ENCODE assay signal across 13 cellular contexts in the genomic region with DNA sequence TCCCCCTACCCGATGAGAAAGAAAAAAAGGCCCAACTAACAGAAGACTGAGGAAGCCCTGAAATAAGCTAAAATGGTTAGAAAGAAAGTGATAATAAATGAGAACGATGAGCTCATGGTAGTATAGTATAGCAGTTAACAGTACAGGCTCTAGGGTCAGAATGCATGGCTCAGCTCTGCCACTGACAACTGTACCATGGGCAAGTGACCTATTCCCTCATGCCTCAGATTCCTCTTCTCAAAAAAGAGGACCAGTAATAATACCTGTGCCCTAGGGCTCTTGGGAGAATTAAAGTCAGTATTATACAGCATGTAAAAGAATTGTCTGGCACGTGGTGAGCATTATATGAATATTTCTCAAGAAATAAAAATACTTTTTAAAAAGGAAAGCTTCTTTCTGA. TPM values are rescaled to one million over a fixed set of nuclear protein-coding genes. Genes with fewer than 3 reads are reported as not detected.
A peak's percentile ranks its signal among the peaks of the same experiment; 100 is the strongest.
DNase-seq lines count a peak whose midpoint lies in the region; ATAC-seq and TF ChIP-seq lines count a peak whose summit lies in the region.
"Had no signal": no experiment of that assay in that cellular context is flagged by ENCODE, and none has a peak within 500 bp of the region (broad histone marks: within the 10 kb centered on the region; RNA-seq: fewer than 3 reads in every experiment).

No MANE protein-coding gene starts in this region.

- no peak for DNase-seq in T-cell
- DNase-seq in WTC11 (ENCODE audit: low spot score), result no peak
- no peak for DNase-seq in hepatocyte (ENCODE audit: low spot score)
- no peak for DNase-seq in SK-N-SH
- DNase-seq in NCI-H146 (lab: John Stamatoyannopoulos, UW), result no peak
- DNase-seq: BE2C; CD4-positive, alpha-beta memory T cell; DMS79 had no signal

- ATAC-seq in T-cell (replicated peaks in 1 of 4), result no peak
- ATAC-seq in WTC11, result no peak
- no peak for ATAC-seq in HG03196 (IDR thresholded peaks at IDR 0.05; ENCODE audit: unreplicated experiment)
- ATAC-seq: A549, GM12878, HepG2 had no signal

- TF ChIP-seq CTCF in WTC11 (IDR thresholded peaks at IDR 0.05) (no peak), hepatocyte (IDR thresholded peaks at IDR 0.05; ENCODE audit: poor library complexity) (no peak), SK-N-SH (IDR thresholded peaks at IDR 0.05) (no peak)

- H3K9me3 ChIP-seq in hepatocyte (ENCODE audit: low read depth) (peaks cover 15% of the 10 kb centered on the region), SK-N-SH (0 out of 2 replicates have a peak, but pooled peaks cover 7% of the 10 kb centered on the region)
- H3K9me3 ChIP-seq: BE2C had no signal

- H3K4me1 Mint-ChIP-seq in T-cell (peaks cover 37 to 51% (median 44%) of the 10 kb centered on the region in 3 donors), WTC11 (peaks cover 38% of the 10 kb centered on the region)

- no peaks in the 10 kb centered on the region for H3F3A ChIP-seq in SK-N-SH (replicated peaks; ENCODE audit: insufficient read depth)

- H3K27ac ChIP-seq in hepatocyte (peak overlapping the region; percentile 17), SK-N-SH (ENCODE audit: low read depth in 2 of 2, low read length in 1 of 2) (no peak overlapping the region)
- H3K27ac ChIP-seq: A549, C4-2B had no signal

- H3K27me3 ChIP-seq in hepatocyte (no peaks in the 10 kb centered on the region), SK-N-SH (ENCODE audit: insufficient read depth) (no peaks in the 10 kb centered on the region)
- H3K27me3 ChIP-seq: BE2C had no signal

- H3K4me1 ChIP-seq in hepatocyte (ENCODE audit: insufficient read depth), result no peaks in the 10 kb centered on the region
- H3K4me1 ChIP-seq in SK-N-SH (ENCODE audit: control insufficient read depth in 1 of 2, insufficient read depth in 2 of 2, low read depth in 1 of 2, low read length in 1 of 2), result peaks cover 0 to 8% of the 10 kb centered on the region in 2 experiments; a peak in 2 of 4 replicates
- H3K4me1 ChIP-seq: A549 had no signal

- H3K27ac Mint-ChIP-seq in T-cell (peak overlapping the region; percentile 52 to 68), WTC11 (peak overlapping the region; percentile 39; the same call in 1 of the 2 replicates)

- no peaks in the 10 kb centered on the region for H3K9me2 ChIP-seq in hepatocyte (replicated peaks; ENCODE audit: insufficient read depth)
- H3K9me2 ChIP-seq in SK-N-SH, result no peaks in the 10 kb centered on the region

- no peak for TF ChIP-seq EP300 in SK-N-SH (IDR thresholded peaks at IDR 0.05; ENCODE audit: borderline replicate concordance in 1 of 2, low read depth in 1 of 2, low read length in 1 of 2)

- CTCF ChIA-PET in T-cell (lab: Charles Lee), result interaction anchor here (0.6 to 1.4 kb wide), 3 partner anchors 17 to 433 kb away, joined by 3 to 10 read pairs (median 3); no protein-coding TSS in a partner anchor
- CTCF ChIA-PET in WTC11 (lab: Charles Lee), result interaction anchor here (0.6 to 4.4 kb wide), 6 partner anchors 8 to 378 kb away, joined by 3 to 21 read pairs (median 9); no protein-coding TSS in a partner anchor
- CTCF ChIA-PET in SK-N-SH (lab: Yijun Ruan, JAX), result interaction anchor here (0.6 to 2.0 kb wide), 5 partner anchors 9 to 490 kb away, joined by 3 to 5 read pairs (median 3); a partner anchor contains a TSS

- H3K4me3 ChIP-seq in hepatocyte (no peak overlapping the region), SK-N-SH (ENCODE audit: low read depth in 2 of 2, low read length in 1 of 2) (no peak overlapping the region)
- H3K4me3 ChIP-seq: A549, GM12878 had no signal

- H3K4me3 Mint-ChIP-seq in T-cell, result no peak overlapping the region
- H3K4me3 Mint-ChIP-seq in WTC11, result no peak overlapping the region

- H3K36me3 ChIP-seq in hepatocyte (replicated peaks; ENCODE audit: insufficient read depth, low read depth) (no peaks in the 10 kb centered on the region), SK-N-SH (replicated peaks in 1 of 2; ENCODE audit: control insufficient read depth in 1 of 2, insufficient read depth in 2 of 2, low read length in 1 of 2) (peaks cover 0 to 25% of the 10 kb centered on the region in 2 experiments)
- H3K36me3 ChIP-seq: BE2C had no signal

- peaks cover 87% of the 10 kb centered on the region for H3K79me2 ChIP-seq in hepatocyte
- H3K79me2 ChIP-seq in SK-N-SH (ENCODE audit: insufficient read depth), result peaks cover 24% of the 10 kb centered on the region

- H2AFZ ChIP-seq in hepatocyte (no peak overlapping the region), SK-N-SH (ENCODE audit: low read depth) (no peak overlapping the region)

- H3K27me3 Mint-ChIP-seq in T-cell, result no peaks in the 10 kb centered on the region
- H3K27me3 Mint-ChIP-seq in WTC11 (ENCODE audit: low read depth), result no peaks in the 10 kb centered on the region
- H3K27me3 Mint-ChIP-seq: CD4-positive, alpha-beta memory T cell had no signal

- POLR2A ChIA-PET in T-cell (lab: Charles Lee) (interaction anchor here in 1 of 2 donors (0.6 kb wide), 1 partner anchor 490 kb away, joined by 5 read pairs; no protein-coding TSS in a partner anchor), WTC11 (lab: Charles Lee) (interaction anchor here (1.2 to 1.8 kb wide), 2 partner anchors 9 to 10 kb away, joined by 6 read pairs; no protein-coding TSS in a partner anchor), SK-N-SH (lab: Yijun Ruan, JAX) (no interaction called here)

- no peak overlapping the region for H3K4me2 ChIP-seq in hepatocyte
- no peak overlapping the region for H3K4me2 ChIP-seq in SK-N-SH
- H3K4me2 ChIP-seq: A549 had no signal

- H3K9me3 Mint-ChIP-seq in T-cell (peaks cover 0 to 16% (median 10%) of the 10 kb centered on the region in 3 donors), WTC11 (peaks cover 19% of the 10 kb centered on the region)

- no peak overlapping the region for H3K9ac ChIP-seq in SK-N-SH

- WGBS in hepatocyte (ENCODE audit: low lambda C conversion rate, missing lambda C conversion rate), result 89% methylated on average over 3 of the region's 3 CpGs
- WGBS in SK-N-SH (ENCODE audit: low lambda C conversion rate), result 94% methylated on average over 3 of the region's 3 CpGs

- H3K36me3 Mint-ChIP-seq in T-cell, result peaks cover 34% of the 10 kb centered on the region
- peaks cover 26% of the 10 kb centered on the region for H3K36me3 Mint-ChIP-seq in WTC11

- TF ChIP-seq RAD21 in SK-N-SH (IDR thresholded peaks at IDR 0.05; ENCODE audit: low read length), result no peak

- H4K20me1 ChIP-seq in hepatocyte (ENCODE audit: insufficient read depth, poor library complexity, severe bottlenecking) (peaks cover 4% of the 10 kb centered on the region), SK-N-SH (ENCODE audit: insufficient read depth) (no peaks in the 10 kb centered on the region)

TF ChIP-seq in WTC11, 78 proteins besides CTCF, POLR2A, EP300 and RAD21 (continues in another document):
- TF ChIP-seq, protein P1, sequence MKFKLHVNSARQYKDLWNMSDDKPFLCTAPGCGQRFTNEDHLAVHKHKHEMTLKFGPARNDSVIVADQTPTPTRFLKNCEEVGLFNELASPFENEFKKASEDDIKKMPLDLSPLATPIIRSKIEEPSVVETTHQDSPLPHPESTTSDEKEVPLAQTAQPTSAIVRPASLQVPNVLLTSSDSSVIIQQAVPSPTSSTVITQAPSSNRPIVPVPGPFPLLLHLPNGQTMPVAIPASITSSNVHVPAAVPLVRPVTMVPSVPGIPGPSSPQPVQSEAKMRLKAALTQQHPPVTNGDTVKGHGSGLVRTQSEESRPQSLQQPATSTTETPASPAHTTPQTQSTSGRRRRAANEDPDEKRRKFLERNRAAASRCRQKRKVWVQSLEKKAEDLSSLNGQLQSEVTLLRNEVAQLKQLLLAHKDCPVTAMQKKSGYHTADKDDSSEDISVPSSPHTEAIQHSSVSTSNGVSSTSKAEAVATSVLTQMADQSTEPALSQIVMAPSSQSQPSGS (CRISPR knock-in tag; IDR thresholded peaks at IDR 0.05; ENCODE audit: borderline replicate concordance, low read depth), result no peak
- no peak for TF ChIP-seq TCF7 (CRISPR knock-in tag; IDR thresholded peaks at IDR 0.05; ENCODE audit: low read depth)

TF ChIP-seq in SK-N-SH, 30 proteins besides CTCF, POLR2A, EP300 and RAD21 (continues in another document):
- no peak for TF ChIP-seq EZH2phosphoT487 (IDR thresholded peaks at IDR 0.05; ENCODE audit: borderline replicate concordance, low read depth)
- TF ChIP-seq FOXM1 (IDR thresholded peaks at IDR 0.05; ENCODE audit: low read depth), result no peak
- TF ChIP-seq, protein P2, sequence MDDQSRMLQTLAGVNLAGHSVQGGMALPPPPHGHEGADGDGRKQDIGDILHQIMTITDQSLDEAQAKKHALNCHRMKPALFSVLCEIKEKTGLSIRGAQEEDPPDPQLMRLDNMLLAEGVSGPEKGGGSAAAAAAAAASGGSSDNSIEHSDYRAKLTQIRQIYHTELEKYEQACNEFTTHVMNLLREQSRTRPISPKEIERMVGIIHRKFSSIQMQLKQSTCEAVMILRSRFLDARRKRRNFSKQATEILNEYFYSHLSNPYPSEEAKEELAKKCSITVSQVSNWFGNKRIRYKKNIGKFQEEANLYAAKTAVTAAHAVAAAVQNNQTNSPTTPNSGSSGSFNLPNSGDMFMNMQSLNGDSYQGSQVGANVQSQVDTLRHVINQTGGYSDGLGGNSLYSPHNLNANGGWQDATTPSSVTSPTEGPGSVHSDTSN (IDR thresholded peaks at IDR 0.05), result no peak
- no peak for TF ChIP-seq CHD2 (IDR thresholded peaks at IDR 0.05; ENCODE audit: low read length, partially characterized antibody)
- no peak for TF ChIP-seq RXRA (IDR thresholded peaks at IDR 0.05; ENCODE audit: borderline replicate concordance, low read depth)
- TF ChIP-seq MEF2A (IDR thresholded peaks at IDR 0.05; ENCODE audit: borderline replicate concordance, low read depth), result no peak
- TF ChIP-seq, protein P3, sequence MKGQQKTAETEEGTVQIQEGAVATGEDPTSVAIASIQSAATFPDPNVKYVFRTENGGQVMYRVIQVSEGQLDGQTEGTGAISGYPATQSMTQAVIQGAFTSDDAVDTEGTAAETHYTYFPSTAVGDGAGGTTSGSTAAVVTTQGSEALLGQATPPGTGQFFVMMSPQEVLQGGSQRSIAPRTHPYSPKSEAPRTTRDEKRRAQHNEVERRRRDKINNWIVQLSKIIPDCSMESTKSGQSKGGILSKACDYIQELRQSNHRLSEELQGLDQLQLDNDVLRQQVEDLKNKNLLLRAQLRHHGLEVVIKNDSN (IDR thresholded peaks at IDR 0.05; ENCODE audit: borderline replicate concordance, low read depth), result no peak

RNA-seq across cellular contexts. Expression of a gene that starts 19.8 kb away (rescaled TPM):
- total RNA-seq in T-cell, result 10 to 100 TPM; 20.5 to 52.2 (median 25.6) TPM
- total RNA-seq in WTC11 (2021), result 22.3 to 24.3 TPM (median 23.9 TPM) in 3 replicates
- 3.1 and 5.1 TPM in 2 replicates for total RNA-seq in hepatocyte
- 3.2 and 5.2 TPM in 2 replicates for polyA plus RNA-seq in hepatocyte
- polyA plus RNA-seq in SK-N-SH (2012; rRNA removed), result 3.2 and 3.6 TPM in 2 replicates
- 2.3 and 2.9 TPM in 2 replicates for polyA plus RNA-seq in SK-N-SH (2012; cell fraction: cytosol; rRNA removed)
- polyA plus RNA-seq in SK-N-SH (2012; cell fraction: nucleus; rRNA removed), result 9.6 and 12.0 TPM in 2 replicates
- polyA plus RNA-seq: HepG2 had no signal
